Comparison of ENCODE assay signal across 8 cellular contexts in the genomic region with DNA sequence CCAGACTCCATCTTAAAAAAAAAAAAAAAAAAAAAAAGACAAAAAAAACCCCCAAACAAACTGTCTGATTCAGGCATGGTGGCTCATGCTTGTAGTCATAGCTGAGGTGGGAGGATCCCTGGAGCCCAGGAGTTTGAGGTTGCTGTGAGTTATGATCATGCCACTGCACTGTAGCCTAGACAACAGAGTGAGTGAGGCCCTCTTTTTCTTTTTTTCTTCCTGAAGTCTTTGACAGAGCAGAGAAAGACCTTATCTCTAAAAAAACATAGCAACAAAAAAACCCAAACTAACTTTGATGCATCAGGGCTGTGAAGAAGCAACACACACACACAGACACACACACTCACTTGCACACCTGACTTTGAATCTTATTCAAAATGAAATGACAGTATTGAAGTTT. TPM values are rescaled to one million over a fixed set of nuclear protein-coding genes. Genes with fewer than 3 reads are reported as not detected.
A peak's percentile ranks its signal among the peaks of the same experiment; 100 is the strongest.
DNase-seq lines count a peak whose midpoint lies in the region; ATAC-seq and TF ChIP-seq lines count a peak whose summit lies in the region.

No MANE protein-coding gene starts in this region.

- H3K36me3 Mint-ChIP-seq in glutamatergic neuron (ENCODE audit: unreplicated experiment), result no peaks in the 10 kb centered on the region

- H3K4me1 Mint-ChIP-seq in glutamatergic neuron (ENCODE audit: low read depth, unreplicated experiment), result no peaks in the 10 kb centered on the region

- H3K9me3 Mint-ChIP-seq in glutamatergic neuron (ENCODE audit: unreplicated experiment), result no peaks in the 10 kb centered on the region

- TF ChIP-seq CTCF in NB4 (IDR thresholded peaks at IDR 0.05; ENCODE audit: low read depth, low read length) (no peak), glutamatergic neuron (IDR thresholded peaks at IDR 0.05; ENCODE audit: partially characterized antibody, unreplicated experiment) (no peak)

- H3K4me3 ChIP-seq in NB4 (ENCODE audit: low read depth, low read length), result no peak overlapping the region

- peak; percentile 95 for DNase-seq in ELR (ENCODE audit: low read depth)
- peak; percentile 66 for DNase-seq in NB4 (ENCODE audit: low read depth)
- peak in 3 of 4 experiments; percentile 18 to 43 (median 23) for DNase-seq in activated naive CD4-positive, alpha-beta T cell (lab: John Stamatoyannopoulos, UW)
- DNase-seq in non-pigmented ciliary epithelial cell (ENCODE audit: low read depth), result peak; percentile 82
- no peak for DNase-seq in NCI-H748 (lab: John Stamatoyannopoulos, UW; ENCODE audit: unreplicated experiment)
- no peak for DNase-seq in glutamatergic neuron
- DNase-seq in left lobe of liver (ENCODE audit: low spot score), result no peak
- no peak for DNase-seq in NCI-H1436 (lab: John Stamatoyannopoulos, UW)

- no peak for TF ChIP-seq POLR2A in NB4 (IDR thresholded peaks at IDR 0.05; ENCODE audit: extremely low read depth, insufficient read length)

- no peak for ATAC-seq in left lobe of liver

- no peak overlapping the region for H3K27ac Mint-ChIP-seq in glutamatergic neuron (ENCODE audit: unreplicated experiment)

- H3K27me3 Mint-ChIP-seq in glutamatergic neuron (ENCODE audit: unreplicated experiment), result peaks cover 2% of the 10 kb centered on the region

- H3K4me3 Mint-ChIP-seq in glutamatergic neuron (ENCODE audit: unreplicated experiment), result no peak overlapping the region

RNA-seq across cellular contexts. Expression of gene AMN1, which starts 7.7 kb away (rescaled TPM):
- total RNA-seq in glutamatergic neuron (ENCODE audit: unreplicated experiment) (12.6 TPM), left lobe of liver (1.6 TPM)

Comparison
In these comparisons a context has a peak if more than half of its experiments do, and no peak if none do; other contexts are left out.
1. DNase-seq: peak in ELR (single experiment), NB4 (single experiment), activated naive CD4-positive, alpha-beta T cell (3 of 4) and non-pigmented ciliary epithelial cell (single experiment); none in NCI-H748 (single experiment), glutamatergic neuron (single experiment), left lobe of liver (single experiment) and NCI-H1436 (single experiment).